In the genomic region with DNA sequence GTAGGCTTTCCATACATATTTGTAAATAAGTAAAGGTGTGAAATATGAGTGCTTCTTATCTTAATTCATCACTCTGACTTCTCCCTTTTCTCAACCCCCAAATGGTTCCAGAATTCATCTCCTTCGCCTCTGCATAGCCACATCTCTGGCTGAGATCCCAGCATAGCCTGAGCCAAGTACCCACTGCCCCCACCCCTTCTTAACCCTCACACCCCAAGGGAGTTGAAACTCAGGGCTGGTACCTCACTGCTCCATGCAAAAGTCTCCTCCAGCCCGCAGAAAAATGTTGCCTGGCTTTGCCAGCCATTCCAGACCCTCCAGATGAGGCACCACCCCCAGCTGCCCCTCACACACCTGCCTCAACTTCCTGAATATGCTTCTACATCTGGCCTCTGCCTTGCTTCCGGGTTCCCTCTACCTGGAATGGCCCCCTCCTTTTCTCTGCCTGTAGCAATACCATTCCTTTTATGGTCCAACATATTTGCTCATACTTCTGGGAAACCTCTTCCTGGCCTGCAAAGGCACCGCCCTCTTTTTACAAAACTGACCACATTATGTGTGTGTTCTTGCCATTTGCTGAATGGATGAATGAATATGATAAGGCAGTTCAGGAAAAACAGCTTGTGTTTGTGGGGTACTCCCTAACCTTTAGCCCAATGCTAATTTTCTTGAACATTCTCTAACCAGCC, we compare ENCODE assay signal across 12 cellular contexts.
DNase-seq lines count a peak whose midpoint lies in the region; ATAC-seq and TF ChIP-seq lines count a peak whose summit lies in the region.
"Had no signal": no experiment of that assay in that cellular context is flagged by ENCODE, and none has a peak within 500 bp of the region (broad histone marks: within the 10 kb centered on the region; RNA-seq: fewer than 3 reads in every experiment).

No MANE protein-coding gene starts in this region.

- H3K4me1 Mint-ChIP-seq in nephron: peaks cover 65% of the 10 kb centered on the region

- H3K4me3 Mint-ChIP-seq in nephron: peak overlapping the region in 2 of 3 experiments; percentile 20 to 34
- H3K4me3 Mint-ChIP-seq: activated T-cell treated with anti-CD3 and anti-CD28 coated beads, Interleukin-2, amount 50 U/mL, for 4 hours; endodermal cell had no signal

- no peak overlapping the region for H2AFZ ChIP-seq in GM23248

- H3K9ac ChIP-seq in GM23248: no peak overlapping the region

- peaks cover 14% of the 10 kb centered on the region for H3K27me3 Mint-ChIP-seq in nephron (ENCODE audit: low read depth)

- H3K4me3 ChIP-seq in GM23248 (no peak overlapping the region), choroid plexus epithelial cell (ENCODE audit: low read depth, low read length) (no peak overlapping the region)

- H3K36me3 Mint-ChIP-seq in nephron (ENCODE audit: low read depth): no peaks in the 10 kb centered on the region

- no peaks in the 10 kb centered on the region for H3K9me2 ChIP-seq in GM23248 (ENCODE audit: insufficient read depth)

- no peak for ATAC-seq in GM18519 (IDR thresholded peaks at IDR 0.05; ENCODE audit: low FRiP score, unreplicated experiment)
- ATAC-seq: activated T-cell treated with anti-CD3 and anti-CD28 coated beads, Interleukin-2, amount 50 U/mL, for 4 hours had no signal

- WGBS in GM23248 (ENCODE audit: low coverage in 1 of 2, low lambda C conversion rate in 2 of 2, missing lambda C conversion rate in 2 of 2), 2 experiments: 24 to 29% methylated on average over 4 of the region's 4 CpGs

- DNase-seq in AG08395 (ENCODE audit: low spot score): peak; percentile 47
- DNase-seq in GM23248: peak; percentile 57
- peak; percentile 2 for DNase-seq in choroid plexus epithelial cell (ENCODE audit: low read depth)
- no peak for DNase-seq in CD1c-positive myeloid dendritic cell (ENCODE audit: extremely low spot score)
- DNase-seq in NCI-H446 (lab: John Stamatoyannopoulos, UW): no peak
- DNase-seq in nucleus accumbens (lab: John Stamatoyannopoulos, UW): no peak
- DNase-seq: activated T-cell treated with anti-CD3 and anti-CD28 coated beads, Interleukin-2, amount 50 U/mL, for 4 hours; endodermal cell; NCI-H748 treated with DMSO at 0.1 percent for 48 hours; stimulated activated CD4-positive, alpha-beta T cell treated with anti-CD3 and anti-CD28 coated beads, Interleukin-12 subunit alpha, Interleukin-12 subunit beta, amount 100 ng/mL, for 4 hours had no signal

- no peaks in the 10 kb centered on the region for H3F3A ChIP-seq in GM23248 (ENCODE audit: insufficient read depth)

- peak overlapping the region; percentile 73 to 99 (median 97) for H3K27ac Mint-ChIP-seq in nephron
- H3K27ac Mint-ChIP-seq: endodermal cell had no signal

- no peaks in the 10 kb centered on the region for H3K4me1 ChIP-seq in GM23248 (ENCODE audit: insufficient read depth)

- H3K9me3 Mint-ChIP-seq in nephron: no peaks in the 10 kb centered on the region
- H3K9me3 Mint-ChIP-seq: activated T-cell treated with anti-CD3 and anti-CD28 coated beads, Interleukin-2, amount 50 U/mL, for 4 hours; endodermal cell had no signal

- no peaks in the 10 kb centered on the region for H3K27me3 ChIP-seq in GM23248 (replicated peaks; ENCODE audit: insufficient read depth)

- TF ChIP-seq CTCF in choroid plexus epithelial cell (conservative IDR thresholded peaks at IDR 0.05; ENCODE audit: low read depth, low read length): no peak
- TF ChIP-seq CTCF in nephron (IDR thresholded peaks at IDR 0.05; ENCODE audit: unreplicated experiment in 3 of 3): no peak

- H3K36me3 ChIP-seq in GM23248 (ENCODE audit: low read depth): no peaks in the 10 kb centered on the region

- no peaks in the 10 kb centered on the region for H3K79me2 ChIP-seq in GM23248 (ENCODE audit: insufficient read depth)

- no peaks in the 10 kb centered on the region for H3K9me3 ChIP-seq in GM23248 (ENCODE audit: low read depth)

- in situ Hi-C loops in GM23248 (cut with MboI): no loop called here

- no peaks in the 10 kb centered on the region for H4K20me1 ChIP-seq in GM23248 (ENCODE audit: insufficient read depth)

- no peak overlapping the region for H3K4me2 ChIP-seq in GM23248 (ENCODE audit: unreplicated experiment)

- H3K27ac ChIP-seq in GM23248: no peak overlapping the region

Comparison
In these comparisons a context has a peak if more than half of its experiments do, and no peak if none do; other contexts are left out.
1. DNase-seq: peak in AG08395 (single experiment), GM23248 (single experiment) and choroid plexus epithelial cell (single experiment); none in CD1c-positive myeloid dendritic cell (single experiment), NCI-H446 (0 of 2) and nucleus accumbens (0 of 56).